ENCODE assay signal across 19 cellular contexts in the genomic region with DNA sequence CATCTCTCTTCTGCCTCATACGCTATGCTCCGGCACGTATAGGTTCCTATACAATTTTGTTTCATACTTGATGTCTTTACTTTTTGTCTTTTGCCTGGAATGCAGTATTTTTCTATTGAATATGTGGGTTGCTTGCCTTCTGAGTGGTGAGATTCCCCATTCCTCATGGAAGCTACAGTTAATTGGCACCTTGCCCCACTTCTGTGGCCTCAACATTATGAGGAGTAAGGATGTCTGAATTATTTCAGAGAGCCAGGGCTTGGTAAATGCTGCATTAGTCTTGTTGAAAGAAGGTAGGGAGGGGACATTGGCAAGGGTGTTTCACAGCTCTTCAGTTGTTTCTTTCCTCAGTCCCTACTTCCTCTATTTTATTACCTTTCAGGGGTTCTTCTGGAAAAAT.
DNase-seq lines count a peak whose midpoint lies in the region; ATAC-seq lines count a peak whose summit lies in the region.
"Had no signal": no experiment of that assay in that cellular context is flagged by ENCODE, and none has a peak within 500 bp of the region (broad histone marks: within the 10 kb centered on the region; RNA-seq: fewer than 3 reads in every experiment).

No MANE protein-coding gene starts in this region.

- H3K4me1 Mint-ChIP-seq in effector memory CD8-positive, alpha-beta T cell (ENCODE audit: low read depth in 2 of 2) = no peaks in the 10 kb centered on the region
- H3K4me1 Mint-ChIP-seq: CD4-positive, alpha-beta memory T cell; IgD-negative memory B cell had no signal

- no peak overlapping the region for H3K4me3 Mint-ChIP-seq in effector memory CD8-positive, alpha-beta T cell
- H3K4me3 Mint-ChIP-seq: CD4-positive, alpha-beta memory T cell; IgD-negative memory B cell had no signal

- H3K9me3 Mint-ChIP-seq in effector memory CD8-positive, alpha-beta T cell = no peaks in the 10 kb centered on the region
- H3K9me3 Mint-ChIP-seq: CD4-positive, alpha-beta memory T cell; IgD-negative memory B cell had no signal

- ATAC-seq in HG02840 (IDR thresholded peaks at IDR 0.05; ENCODE audit: low FRiP score, unreplicated experiment) = no peak
- no peak for ATAC-seq in effector memory CD8-positive, alpha-beta T cell (replicated peaks)
- ATAC-seq: GM12878 had no signal

- no peak overlapping the region for H3K27ac Mint-ChIP-seq in effector memory CD8-positive, alpha-beta T cell
- H3K27ac Mint-ChIP-seq: CD4-positive, alpha-beta memory T cell; IgD-negative memory B cell had no signal

- DNase-seq in EH (ENCODE audit: low read depth) = peak; percentile 21
- peak; percentile 1 for DNase-seq in NCI-H69 (lab: John Stamatoyannopoulos, UW)
- DNase-seq in astrocyte of the hippocampus (ENCODE audit: low read depth, low spot score) = peak; percentile 49
- DNase-seq in kidney tubule cell (ENCODE audit: low spot score) = peak; percentile 7
- no peak for DNase-seq in HPDE6-E6E7 (ENCODE audit: extremely low spot score)
- no peak for DNase-seq in effector memory CD8-positive, alpha-beta T cell
- DNase-seq: CD4-positive, alpha-beta memory T cell; DMS153; EL; GM23248; NCI-H146; NCI-H2081; NCI-H2171 treated with DMSO at 0.1 percent for 48 hours; NCI-H446 treated with DMSO at 0.1 percent for 48 hours; NCI-H774; SW 1271 had no signal

- H3K27me3 Mint-ChIP-seq in effector memory CD8-positive, alpha-beta T cell = no peaks in the 10 kb centered on the region
- H3K27me3 Mint-ChIP-seq: CD4-positive, alpha-beta memory T cell had no signal

- H3K36me3 Mint-ChIP-seq in effector memory CD8-positive, alpha-beta T cell (ENCODE audit: insufficient read depth) = no peaks in the 10 kb centered on the region
- H3K36me3 Mint-ChIP-seq: CD4-positive, alpha-beta memory T cell; IgD-negative memory B cell had no signal

Comparison
In these comparisons a context has a peak if more than half of its experiments do, and no peak if none do; other contexts are left out.
1. DNase-seq: peak in EH (single experiment), NCI-H69 (single experiment), astrocyte of the hippocampus (single experiment) and kidney tubule cell (single experiment); none in HPDE6-E6E7 (single experiment) and effector memory CD8-positive, alpha-beta T cell (0 of 3).